In genomic region chr15:71802770-71803169, GRCh38 we compare ENCODE assay signal across 1 cellular context.
TF ChIP-seq lines count a peak whose summit lies in the region.

No MANE protein-coding gene starts in this region.

TF ChIP-seq in HEK293T, 16 proteins besides CTCF, POLR2A, EP300 and RAD21 (continued from another document):
- no peak for TF ChIP-seq PKNOX1 (IDR thresholded peaks at IDR 0.05)
- TF ChIP-seq ZNF384 (IDR thresholded peaks at IDR 0.05): no peak
- TF ChIP-seq ELF4 (IDR thresholded peaks at IDR 0.05): no peak
- no peak for TF ChIP-seq FOXM1 (IDR thresholded peaks at IDR 0.05; ENCODE audit: borderline replicate concordance)
- no peak for TF ChIP-seq L3MBTL2 (conservative IDR thresholded peaks at IDR 0.05)
- TF ChIP-seq CTBP1 (IDR thresholded peaks at IDR 0.05; ENCODE audit: borderline replicate concordance): no peak
- no peak for TF ChIP-seq FOXA1 (IDR thresholded peaks at IDR 0.05)
- TF ChIP-seq SUZ12 (IDR thresholded peaks at IDR 0.05): no peak
